9 cellular contexts compared by ENCODE assay signal in the genomic region with DNA sequence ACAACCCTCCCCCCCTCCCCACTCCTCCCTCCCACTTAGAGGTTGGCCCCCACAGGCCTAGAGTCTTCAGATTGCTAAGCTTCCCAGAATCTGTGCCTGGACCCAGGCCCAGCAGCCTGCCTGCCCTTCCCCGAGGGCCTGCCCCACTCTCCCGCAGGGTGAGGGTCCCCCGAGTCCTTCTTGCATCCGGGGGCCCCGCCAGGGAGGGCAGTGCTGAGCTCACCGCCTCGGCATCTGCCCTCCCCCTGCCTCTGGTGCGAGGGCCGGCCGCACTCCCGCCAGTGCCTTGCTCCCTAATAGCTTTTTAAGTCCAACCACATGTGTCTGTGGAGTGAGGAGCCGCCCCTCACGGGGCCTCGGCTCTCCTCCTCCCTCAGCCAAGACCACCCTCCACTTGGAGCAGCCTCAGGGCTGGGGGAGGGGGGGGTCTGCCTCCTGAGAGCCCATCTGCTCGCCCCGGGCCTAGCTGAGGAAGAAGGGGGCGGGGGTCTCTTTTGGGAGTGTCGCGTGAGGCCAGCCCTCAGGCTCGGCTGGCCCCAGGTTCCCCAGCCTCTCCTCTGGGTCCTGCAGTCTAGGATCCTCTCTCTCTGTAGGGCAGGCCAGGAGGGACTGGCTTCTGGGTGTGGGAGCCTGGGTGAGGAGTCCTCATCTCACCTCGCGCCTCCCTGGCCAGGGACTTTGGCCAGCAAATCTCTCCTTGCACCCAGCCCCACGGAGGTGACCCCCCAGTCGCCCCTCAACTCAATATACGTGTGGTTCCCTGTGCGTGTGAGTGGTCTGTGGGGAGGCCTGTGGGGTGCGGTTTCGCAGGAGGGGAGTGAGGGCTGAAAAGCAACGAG. TPM values are rescaled to one million over a fixed set of nuclear protein-coding genes. Genes with fewer than 3 reads are reported as not detected.
A peak's percentile ranks its signal among the peaks of the same experiment; 100 is the strongest.
DNase-seq lines count a peak whose midpoint lies in the region; ATAC-seq, FAIRE-seq and TF ChIP-seq lines count a peak whose summit lies in the region.
"Had no signal": no experiment of that assay in that cellular context is flagged by ENCODE, and none has a peak within 500 bp of the region (broad histone marks: within the 10 kb centered on the region; RNA-seq: fewer than 3 reads in every experiment).

No MANE protein-coding gene starts in this region.

- H3K27ac ChIP-seq in HCT116 (ENCODE audit: low read depth, low read length) (peak overlapping the region; percentile 94), keratinocyte (ENCODE audit: control insufficient read depth, insufficient read depth, low read length) (peak overlapping the region; percentile 70)

- H4K20me1 ChIP-seq in HCT116 (ENCODE audit: insufficient read depth) (no peaks in the 10 kb centered on the region), keratinocyte (ENCODE audit: control insufficient read depth, extremely low read depth, insufficient read depth, low read length) (peaks cover 4% of the 10 kb centered on the region)

- dilution Hi-C loops in keratinocyte (cut with MboI; ENCODE audit: extremely low pct_ligation_motif_present, low sequenced_read_pairs), result no loop called here

- RAD21 ChIA-PET in HCT116 (lab: Charles Lee; ENCODE audit: low non-redundant PET in 1 of 2, low total read pairs in 2 of 2, uncharacterized antibody in 2 of 2, unreplicated experiment in 2 of 2), result interaction anchor here (0.7 to 1.4 kb wide), 5 partner anchors 22 to 70 kb away, joined by 3 to 4 read pairs (median 3); no protein-coding TSS in a partner anchor

- no peak for FAIRE-seq in keratinocyte (lab: Jason Lieb, UNC)

- H3K79me2 ChIP-seq in HCT116 (ENCODE audit: insufficient read depth, low read length) (no peaks in the 10 kb centered on the region; the same call in 1 of the 2 replicates), keratinocyte (ENCODE audit: control insufficient read depth, insufficient read depth, low read length) (peaks cover 20% of the 10 kb centered on the region)

- H3K9ac ChIP-seq in HCT116 (ENCODE audit: low read length), result peak overlapping the region; percentile 81
- H3K9ac ChIP-seq in keratinocyte (ENCODE audit: control insufficient read depth, extremely low read depth, insufficient read depth, low read length), result peak overlapping the region; percentile 77

- DNase-seq in HCT116 (ENCODE audit: low read depth, low spot score) (no peak), MCF 10A (ENCODE audit: unreplicated experiment) (peak; percentile 47), keratinocyte (ENCODE audit: low read depth, low spot score) (no peak), stromal cell of bone marrow (ENCODE audit: low read depth) (peak; percentile 86), NCI-H2227 (lab: John Stamatoyannopoulos, UW; ENCODE audit: unreplicated experiment) (no peak), foreskin melanocyte (no peak)
- DNase-seq: activated B cell treated with CpG ODN at 0.5 μM for 24 hours had no signal

- peak overlapping the region; percentile 46 for H3K4me3 Mint-ChIP-seq in MCF 10A (ENCODE audit: unreplicated experiment)
- no peak overlapping the region for H3K4me3 Mint-ChIP-seq in stimulated activated memory B cell treated with anti-CD40 and anti-IgM and Interleukin-4, amounts not matched to agents 10 μg/mL and 1 μg/mL and 100 μg/mL, for 72 hours
- H3K4me3 Mint-ChIP-seq: activated B cell treated with CpG ODN at 0.5 μM for 24 hours had no signal

- TF ChIP-seq POLR2A in HCT116 (IDR thresholded peaks at IDR 0.05; ENCODE audit: borderline replicate concordance, extremely low read depth, insufficient read depth, insufficient read length), result no peak

- H2AFZ ChIP-seq in HCT116 (ENCODE audit: low read depth, low read length, poor library complexity, severe bottlenecking) (no peak overlapping the region), keratinocyte (ENCODE audit: control insufficient read depth, low read length) (no peak overlapping the region)

- no peaks in the 10 kb centered on the region for H3K27me3 Mint-ChIP-seq in MCF 10A (ENCODE audit: insufficient read depth, unreplicated experiment)
- peaks cover 65% of the 10 kb centered on the region for H3K27me3 Mint-ChIP-seq in stimulated activated memory B cell treated with anti-CD40 and anti-IgM and Interleukin-4, amounts not matched to agents 10 μg/mL and 1 μg/mL and 100 μg/mL, for 72 hours

- peak; percentile 49 for ATAC-seq in HCT116
- ATAC-seq in stimulated activated memory B cell treated with anti-CD40 and anti-IgM and Interleukin-4, amounts not matched to agents 10 μg/mL and 1 μg/mL and 100 μg/mL, for 72 hours, result no peak
- ATAC-seq in GM19395 (IDR thresholded peaks at IDR 0.05; ENCODE audit: unreplicated experiment), result no peak

- H3K27me3 ChIP-seq in HCT116 (ENCODE audit: insufficient read depth, low read length), result no peaks in the 10 kb centered on the region
- H3K27me3 ChIP-seq in keratinocyte (ENCODE audit: control insufficient read depth, extremely low read depth, insufficient read depth, low read length), result no peaks in the 10 kb centered on the region

- H3K4me1 Mint-ChIP-seq in MCF 10A (ENCODE audit: insufficient read depth, unreplicated experiment), result peaks cover 48% of the 10 kb centered on the region
- H3K4me1 Mint-ChIP-seq in stimulated activated memory B cell treated with anti-CD40 and anti-IgM and Interleukin-4, amounts not matched to agents 10 μg/mL and 1 μg/mL and 100 μg/mL, for 72 hours, result peaks cover 16% of the 10 kb centered on the region

- intact Hi-C loops in HCT116 (cut with micrococcal nuclease) (no loop called here), MCF 10A (cut with micrococcal nuclease) (no loop called here)

- H3K36me3 Mint-ChIP-seq in MCF 10A (ENCODE audit: insufficient read depth, unreplicated experiment), result no peaks in the 10 kb centered on the region
- no peaks in the 10 kb centered on the region for H3K36me3 Mint-ChIP-seq in stimulated activated memory B cell treated with anti-CD40 and anti-IgM and Interleukin-4, amounts not matched to agents 10 μg/mL and 1 μg/mL and 100 μg/mL, for 72 hours

- POLR2A ChIA-PET in HCT116 (lab: Charles Lee) (interaction anchor here (0.6 to 4.1 kb wide), 4 partner anchors 22 to 119 kb away, joined by 3 to 16 read pairs (median 3); no protein-coding TSS in a partner anchor), MCF 10A (lab: Yijun Ruan, JAX) (interaction anchor here (0.6 to 1.8 kb wide), 10 partner anchors 11 to 833 kb away, joined by 3 to 9 read pairs (median 3); no protein-coding TSS in a partner anchor)

- peak overlapping the region; percentile 19 for H3K27ac Mint-ChIP-seq in MCF 10A (ENCODE audit: low read depth, unreplicated experiment)
- H3K27ac Mint-ChIP-seq in stimulated activated memory B cell treated with anti-CD40 and anti-IgM and Interleukin-4, amounts not matched to agents 10 μg/mL and 1 μg/mL and 100 μg/mL, for 72 hours, result no peak overlapping the region
- H3K27ac Mint-ChIP-seq: activated B cell treated with CpG ODN at 0.5 μM for 24 hours had no signal

- H3K9me3 ChIP-seq in HCT116 (ENCODE audit: control insufficient read depth in 1 of 2, insufficient read depth in 1 of 2, low read depth in 1 of 2, low read length in 2 of 2) (no peaks in the 10 kb centered on the region), keratinocyte (ENCODE audit: control insufficient read depth, low read depth, low read length) (no peaks in the 10 kb centered on the region)

- H3K4me2 ChIP-seq in HCT116 (ENCODE audit: low read length) (peak overlapping the region; percentile 75), keratinocyte (ENCODE audit: control insufficient read depth, extremely low read depth, insufficient read depth, low read depth, low read length) (peak overlapping the region; percentile 81)

- H3K9me1 ChIP-seq in keratinocyte (ENCODE audit: control insufficient read depth, extremely low read depth, insufficient read depth, low read length), result peaks cover 7% of the 10 kb centered on the region

- H3K36me3 ChIP-seq in HCT116 (ENCODE audit: control insufficient read depth in 1 of 2, insufficient read depth in 2 of 2, low read length in 2 of 2), result no peaks in the 10 kb centered on the region
- peaks cover 0 to 9% of the 10 kb centered on the region in 2 experiments for H3K36me3 ChIP-seq in keratinocyte (ENCODE audit: control insufficient read depth in 2 of 2, extremely low read depth in 1 of 2, insufficient read depth in 2 of 2, low read length in 2 of 2)

- no peak for TF ChIP-seq RAD21 in HCT116 (IDR thresholded peaks at IDR 0.05; ENCODE audit: low read depth)

- no peaks in the 10 kb centered on the region for H3K9me2 ChIP-seq in HCT116 (ENCODE audit: insufficient read depth)

- BruUV-seq in HCT116 (replicated peaks; lab: Mats Ljungman, UMichigan) (TSS peak; percentile 91), MCF 10A (replicated peaks; lab: Mats Ljungman, UMichigan) (no TSS peak)

- peaks cover 92 to 98% of the 10 kb centered on the region in 2 experiments for H3K4me1 ChIP-seq in HCT116 (ENCODE audit: control insufficient read depth in 1 of 2, insufficient read depth in 2 of 2, low read length in 2 of 2)
- peaks cover 73% of the 10 kb centered on the region for H3K4me1 ChIP-seq in keratinocyte (ENCODE audit: control insufficient read depth, extremely low read depth, insufficient read depth, low read length)

- H3K4me3 ChIP-seq in HCT116 (replicated peaks in 1 of 2; ENCODE audit: low read depth in 1 of 2, low read length in 2 of 2) (peak overlapping the region; percentile 31 to 42), keratinocyte (ENCODE audit: control insufficient read depth in 2 of 3, extremely low read depth in 1 of 3, insufficient read depth in 2 of 3, low read depth in 1 of 3, low read length in 3 of 3) (peak overlapping the region in 2 of 3 experiments; percentile 33 to 46)

- CTCF ChIA-PET in HCT116 (lab: Charles Lee) (interaction anchor here (1.1 to 8.6 kb wide), 6 partner anchors 10 to 90 kb away, joined by 3 to 155 read pairs (median 6); no protein-coding TSS in a partner anchor), MCF 10A (lab: Yijun Ruan, JAX) (interaction anchor here (0.5 to 13.3 kb wide), 9 partner anchors 15 to 90 kb away, joined by 3 to 334 read pairs (median 6); no protein-coding TSS in a partner anchor)

- H3K9me3 Mint-ChIP-seq in MCF 10A (ENCODE audit: unreplicated experiment), result no peaks in the 10 kb centered on the region
- no peaks in the 10 kb centered on the region for H3K9me3 Mint-ChIP-seq in stimulated activated memory B cell treated with anti-CD40 and anti-IgM and Interleukin-4, amounts not matched to agents 10 μg/mL and 1 μg/mL and 100 μg/mL, for 72 hours
- H3K9me3 Mint-ChIP-seq: activated B cell treated with CpG ODN at 0.5 μM for 24 hours had no signal

- no peak for TF ChIP-seq CTCF in HCT116 (IDR thresholded peaks at IDR 0.05 in 2 of 3, conservative IDR thresholded peaks at IDR 0.05 in 1 of 3; ENCODE audit: borderline replicate concordance in 1 of 3, insufficient read depth in 1 of 3, low read depth in 2 of 3, low read length in 2 of 3)
- TF ChIP-seq CTCF in MCF 10A (IDR thresholded peaks at IDR 0.05; ENCODE audit: unreplicated experiment), result no peak
- TF ChIP-seq CTCF in keratinocyte (optimal IDR thresholded peaks at IDR 0.05 in 1 of 3, IDR thresholded peaks at IDR 0.05 in 1 of 3, conservative IDR thresholded peaks at IDR 0.05 in 1 of 3; ENCODE audit: extremely low read depth in 1 of 3, insufficient read depth in 2 of 3, low read length in 3 of 3), result peak in 1 of 3 experiments; percentile 30

RNA-seq across cellular contexts. Expression of a gene that starts 47.2 kb away (rescaled TPM):
- total RNA-seq in HCT116 (2021; ENCODE audit: unreplicated experiment), result 2.6 TPM
- 1.3 and 1.8 TPM in 2 replicates for polyA plus RNA-seq in HCT116 (2012)
- not detected in 2 replicates for total RNA-seq in MCF 10A (2022)
- 0.07 to 0.26 TPM (median 0.13 TPM) in 3 replicates for polyA plus RNA-seq in keratinocyte
- 0.35 TPM for polyA plus RNA-seq in keratinocyte (2011; ENCODE audit: low read depth)
- polyA plus RNA-seq in keratinocyte (2011; cell fraction: cytosol; rRNA removed), result 0.08 and 0.09 TPM in 2 replicates
- 0.08 and 0.19 TPM in 2 replicates for polyA plus RNA-seq in keratinocyte (2011; cell fraction: nucleus; rRNA removed)
- 0.10 and 0.50 TPM in 2 replicates for polyA plus RNA-seq in keratinocyte (2012; ENCODE audit: low replicate concordance)
- polyA minus RNA-seq in keratinocyte, result 0.20 TPM in 1 of 3 replicates, not detected in the others
- not detected for polyA minus RNA-seq in keratinocyte (2011; cell fraction: cytosol; rRNA and poly(A)+ RNA removed)
- polyA minus RNA-seq in keratinocyte (2011; cell fraction: nucleus; rRNA and poly(A)+ RNA removed), result not detected in 2 replicates

Comparison
In these comparisons a context has a peak if more than half of its experiments do, and no peak if none do; other contexts are left out.
1. DNase-seq: peak in MCF 10A (single experiment) and stromal cell of bone marrow (single experiment); none in HCT116 (single experiment), keratinocyte (single experiment), NCI-H2227 (single experiment) and foreskin melanocyte (single experiment).